11 cellular contexts compared by ENCODE assay signal in genomic region chr1:169491845-169492281, GRCh38. TPM values are rescaled to one million over a fixed set of nuclear protein-coding genes. Genes with fewer than 3 reads are reported as not detected.
DNase-seq lines count a peak whose midpoint lies in the region; ATAC-seq and TF ChIP-seq lines count a peak whose summit lies in the region.
"Had no signal": no experiment of that assay in that cellular context is flagged by ENCODE, and none has a peak within 500 bp of the region (broad histone marks: within the 10 kb centered on the region; RNA-seq: fewer than 3 reads in every experiment).

No MANE protein-coding gene starts in this region.

- DNase-seq in RKO (ENCODE audit: low spot score) (peak; percentile 32), spleen (peak; percentile 48), NCI-H1105 (lab: John Stamatoyannopoulos, UW) (no peak), 8988T (no peak), GOT3 (lab: John Stamatoyannopoulos, UW) (no peak)
- DNase-seq: heart left ventricle, NCI-H1694 treated with DMSO at 0.1 percent for 48 hours had no signal

- H3K4me1 ChIP-seq in spleen: peaks cover 0 to 7% (median 4%) of the 10 kb centered on the region in 6 donors

- H3K36me3 ChIP-seq in spleen: no peaks in the 10 kb centered on the region
- H3K36me3 ChIP-seq: heart left ventricle had no signal

- H3K27me3 ChIP-seq in spleen (replicated peaks in 1 of 7): no peaks in the 10 kb centered on the region
- H3K27me3 ChIP-seq: heart left ventricle had no signal

- no peak overlapping the region for H3K27ac ChIP-seq in spleen
- H3K27ac ChIP-seq: heart left ventricle had no signal

- intact Hi-C loops in spleen (cut with DNase I; ENCODE audit: low total_unique reads): no loop called here

- WGBS in spleen, 5 donors: 68 to 83% (median 78%) methylated on average over 3 of the region's 3 CpGs

- no peak for TF ChIP-seq CTCF in spleen (IDR thresholded peaks at IDR 0.05 in 8 of 11, conservative IDR thresholded peaks at IDR 0.05 in 3 of 11)

- ATAC-seq in GM19035 (IDR thresholded peaks at IDR 0.05; ENCODE audit: unreplicated experiment) (peak; percentile 65), HG02588 (IDR thresholded peaks at IDR 0.05; ENCODE audit: unreplicated experiment) (peak; percentile 69), SK-N-SH treated with all-trans-retinoic acid at 6 μM for 48 hours (no peak)
- ATAC-seq: HCT116, heart left ventricle had no signal

- H3K9me3 ChIP-seq in spleen: no peaks in the 10 kb centered on the region
- H3K9me3 ChIP-seq: heart left ventricle had no signal

- no peak for TF ChIP-seq POLR2A in spleen (IDR thresholded peaks at IDR 0.05)

- no peak overlapping the region for H3K4me3 ChIP-seq in spleen
- H3K4me3 ChIP-seq: heart left ventricle had no signal

TF ChIP-seq in SK-N-SH treated with all-trans-retinoic acid at 6 μM for 48 hours, 23 proteins besides CTCF, POLR2A, EP300 and RAD21:
- TF ChIP-seq ZFP3 (CRISPR knock-in tag; IDR thresholded peaks at IDR 0.05) (no peak), TOX (CRISPR knock-in tag; IDR thresholded peaks at IDR 0.05; ENCODE audit: borderline replicate concordance) (no peak), PPARA (CRISPR knock-in tag; IDR thresholded peaks at IDR 0.05; ENCODE audit: borderline replicate concordance) (no peak), PATZ1 (CRISPR knock-in tag; IDR thresholded peaks at IDR 0.05; ENCODE audit: borderline replicate concordance) (no peak), BACH2 (CRISPR knock-in tag; IDR thresholded peaks at IDR 0.05; ENCODE audit: borderline replicate concordance) (no peak), ZFP30 (CRISPR knock-in tag; IDR thresholded peaks at IDR 0.05) (no peak), ISL1 (CRISPR knock-in tag; IDR thresholded peaks at IDR 0.05) (no peak), ARNTL (CRISPR knock-in tag; IDR thresholded peaks at IDR 0.05; ENCODE audit: borderline replicate concordance, low read depth) (no peak), ZC3H10 (CRISPR knock-in tag; IDR thresholded peaks at IDR 0.05) (no peak), CSDC2 (CRISPR knock-in tag; IDR thresholded peaks at IDR 0.05) (no peak), ZNF565 (CRISPR knock-in tag; conservative IDR thresholded peaks at IDR 0.05; ENCODE audit: low read depth) (no peak), ZNF8 (CRISPR knock-in tag; IDR thresholded peaks at IDR 0.05) (no peak), TCF4 (CRISPR knock-in tag; IDR thresholded peaks at IDR 0.05; ENCODE audit: borderline replicate concordance) (no peak), ZNF70 (CRISPR knock-in tag; IDR thresholded peaks at IDR 0.05) (no peak), GLIS3 (CRISPR knock-in tag; IDR thresholded peaks at IDR 0.05) (no peak), OSR1 (CRISPR knock-in tag; IDR thresholded peaks at IDR 0.05) (no peak), CSRNP3 (CRISPR knock-in tag; IDR thresholded peaks at IDR 0.05) (no peak), SNAI2 (CRISPR knock-in tag; IDR thresholded peaks at IDR 0.05) (no peak)
- TF ChIP-seq, protein P1, sequence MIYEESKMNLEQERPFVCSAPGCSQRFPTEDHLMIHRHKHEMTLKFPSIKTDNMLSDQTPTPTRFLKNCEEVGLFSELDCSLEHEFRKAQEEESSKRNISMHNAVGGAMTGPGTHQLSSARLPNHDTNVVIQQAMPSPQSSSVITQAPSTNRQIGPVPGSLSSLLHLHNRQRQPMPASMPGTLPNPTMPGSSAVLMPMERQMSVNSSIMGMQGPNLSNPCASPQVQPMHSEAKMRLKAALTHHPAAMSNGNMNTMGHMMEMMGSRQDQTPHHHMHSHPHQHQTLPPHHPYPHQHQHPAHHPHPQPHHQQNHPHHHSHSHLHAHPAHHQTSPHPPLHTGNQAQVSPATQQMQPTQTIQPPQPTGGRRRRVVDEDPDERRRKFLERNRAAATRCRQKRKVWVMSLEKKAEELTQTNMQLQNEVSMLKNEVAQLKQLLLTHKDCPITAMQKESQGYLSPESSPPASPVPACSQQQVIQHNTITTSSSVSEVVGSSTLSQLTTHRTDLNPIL (CRISPR knock-in tag; IDR thresholded peaks at IDR 0.05; ENCODE audit: low read depth): no peak
TF ChIP-seq in SK-N-SH treated with all-trans-retinoic acid at 6 μM for 48 hours: peak in this region for 0.

RNA-seq across cellular contexts. Expression of gene SLC19A2, which starts 6.1 kb away (rescaled TPM):
- 1 to 10 TPM; 2.4 to 6.7 (median 3.9) TPM for total RNA-seq in spleen
- polyA plus RNA-seq in spleen: 1 to 10 TPM; 2.0 to 4.0 (median 3.4) TPM

Comparison
In these comparisons a context has a peak if more than half of its experiments do, and no peak if none do; other contexts are left out.
1. DNase-seq: peak in RKO (single experiment) and spleen (single experiment); none in NCI-H1105 (single experiment), 8988T (single experiment) and GOT3 (single experiment).